33 cellular contexts compared by ENCODE assay signal in genomic region chr2:42787424-42787787, GRCh38. TPM values are rescaled to one million over a fixed set of nuclear protein-coding genes. Genes with fewer than 3 reads are reported as not detected.
"Had no signal": no experiment of that assay in that cellular context is flagged by ENCODE, and none has a peak within 500 bp of the region (broad histone marks: within the 10 kb centered on the region; RNA-seq: fewer than 3 reads in every experiment).

No MANE protein-coding gene starts in this region.

- H3K36me3 Mint-ChIP-seq: activated naive CD8-positive, alpha-beta T cell treated with anti-CD3 and anti-CD28 coated beads, Interleukin-2, amount 10 ng/mL, durations not matched to agents 7 days and 5 days had no signal

- ATAC-seq: lower lobe of right lung, pancreas had no signal

- H3K4me3 ChIP-seq: ascending aorta, cardiac muscle cell, coronary artery, dorsolateral prefrontal cortex, lower lobe of right lung, pancreas, prostate gland, sigmoid colon, tibial nerve had no signal

- H3K9me3 ChIP-seq: ascending aorta, lower lobe of right lung, pancreas, prostate gland, sigmoid colon, tibial nerve had no signal

- H3K9me3 Mint-ChIP-seq: activated naive CD4-positive, alpha-beta T cell treated with anti-CD3 and anti-CD28 coated beads, Interleukin-2, amount 10 ng/mL, durations not matched to agents 7 days and 5 days; natural killer cell; stimulated activated naive B cell treated with anti-CD40 and anti-IgM and Interleukin-4, amounts not matched to agents 10 μg/mL and 1 μg/mL and 100 μg/mL, for 72 hours had no signal

- H3K27me3 ChIP-seq: ascending aorta, dorsolateral prefrontal cortex, pancreas, sigmoid colon, tibial nerve had no signal

- H3K36me3 ChIP-seq: cardiac muscle cell, pancreas, prostate gland had no signal

- H3K27ac ChIP-seq: ascending aorta, cardiac muscle cell, coronary artery, dorsolateral prefrontal cortex, lower lobe of right lung, pancreas, prostate gland, sigmoid colon, tibial nerve, VCaP had no signal

- H3K27ac Mint-ChIP-seq: activated naive CD4-positive, alpha-beta T cell treated with anti-CD3 and anti-CD28 coated beads, Interleukin-2, amount 10 ng/mL, durations not matched to agents 7 days and 5 days; activated naive CD8-positive, alpha-beta T cell treated with anti-CD3 and anti-CD28 coated beads, Interleukin-2, amount 10 ng/mL, durations not matched to agents 7 days and 5 days; stimulated activated naive B cell treated with anti-CD40 and anti-IgM and Interleukin-4, amounts not matched to agents 10 μg/mL and 1 μg/mL and 100 μg/mL, for 72 hours; T-helper 1 cell treated with Interleukin-12 subunit alpha and Interleukin-12 subunit beta and Interleukin-4 antibody, amounts not matched to agents 30 μg/mL and 1 μg/mL, for 36 hours had no signal

- FAIRE-seq: pancreas, small intestine, TTC549 had no signal

- DNase-seq: activated CD4-positive, alpha-beta T cell treated with anti-CD3 and anti-CD28 coated beads for 4 hours; activated CD4-positive, alpha-beta T cell treated with anti-CD3 and anti-CD28 coated beads, Interleukin-2, amount 50 U/mL, for 48 hours; activated gamma-delta T cell; activated naive CD4-positive, alpha-beta T cell treated with anti-CD3 and anti-CD28 coated beads, Interleukin-2, amount 10 ng/mL, durations not matched to agents 7 days and 5 days; activated naive CD8-positive, alpha-beta T cell treated with anti-CD3 and anti-CD28 coated beads, Interleukin-2, amount 10 ng/mL, durations not matched to agents 7 days and 5 days; cerebellar nuclear complex; dorsolateral prefrontal cortex; effector memory CD4-positive, alpha-beta T cell; erythroblast; hypothalamus; lower lobe of right lung; mesenchymal stem cell; natural killer cell; pancreas; retina; sigmoid colon; small intestine; stimulated activated CD4-positive, alpha-beta T cell treated with anti-CD3 and anti-CD28 coated beads, Interleukin-1b, Interleukin-23, amount 100 ng/mL, for 48 hours; stimulated activated CD4-positive, alpha-beta T cell treated with anti-CD3 and anti-CD28 coated beads, Interleukin-4, amount 100 ng/mL, for 4 hours; stimulated activated naive B cell treated with anti-CD40 and anti-IgM and Interleukin-4, amounts not matched to agents 10 μg/mL and 1 μg/mL and 100 μg/mL, for 72 hours; SW 1271; T-helper 9 cell had no signal

- H3K27me3 Mint-ChIP-seq: stimulated activated naive B cell treated with anti-CD40 and anti-IgM and Interleukin-4, amounts not matched to agents 10 μg/mL and 1 μg/mL and 100 μg/mL, for 72 hours had no signal

- H3K4me3 Mint-ChIP-seq: activated naive CD4-positive, alpha-beta T cell treated with anti-CD3 and anti-CD28 coated beads, Interleukin-2, amount 10 ng/mL, durations not matched to agents 7 days and 5 days; activated naive CD8-positive, alpha-beta T cell treated with anti-CD3 and anti-CD28 coated beads, Interleukin-2, amount 10 ng/mL, durations not matched to agents 7 days and 5 days; brain; natural killer cell; stimulated activated naive B cell treated with anti-CD40 and anti-IgM and Interleukin-4, amounts not matched to agents 10 μg/mL and 1 μg/mL and 100 μg/mL, for 72 hours; T-helper 1 cell treated with Interleukin-12 subunit alpha and Interleukin-12 subunit beta and Interleukin-4 antibody, amounts not matched to agents 30 μg/mL and 1 μg/mL, for 36 hours had no signal

RNA-seq across cellular contexts. Expression of gene OXER1, which starts 23.5 kb away (rescaled TPM):
- total RNA-seq: activated naive CD8-positive, alpha-beta T cell treated with anti-CD3 and anti-CD28 coated beads, Interleukin-2, amount 10 ng/mL, durations not matched to agents 7 days and 5 days had no signal
- polyA plus RNA-seq: fibroblast of lung, immature natural killer cell had no signal
